ENCODE assay signal across 1 cellular context in the genomic region with DNA sequence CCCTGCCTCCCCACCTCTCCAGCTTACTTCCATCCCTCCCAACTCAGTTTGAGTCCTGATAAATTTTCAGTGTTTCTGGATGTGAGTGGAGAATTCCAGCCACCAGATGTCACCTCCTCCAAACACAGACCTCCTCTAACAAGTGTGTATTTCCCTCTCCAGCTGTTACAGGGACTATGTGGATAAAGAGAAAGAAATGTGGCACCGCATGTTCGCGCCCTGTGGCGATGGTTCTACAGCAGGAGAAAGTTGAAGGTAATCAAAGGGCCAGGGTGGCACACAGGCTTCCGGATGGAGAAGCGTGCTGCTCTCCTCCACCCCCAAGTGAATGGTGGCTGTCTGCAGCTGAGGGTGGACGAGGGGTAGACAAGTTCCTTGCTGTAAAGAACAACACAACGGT.
TF ChIP-seq lines count a peak whose summit lies in the region.

No MANE protein-coding gene starts in this region.

TF ChIP-seq in WTC11, 78 proteins besides CTCF, POLR2A, EP300 and RAD21 (continued from another document):
- no peak for TF ChIP-seq FOXK1 (CRISPR knock-in tag; IDR thresholded peaks at IDR 0.05)
- peak; percentile 49; the same call in 1 of the 2 replicates for TF ChIP-seq GABPB1 (CRISPR knock-in tag; IDR thresholded peaks at IDR 0.05)
- TF ChIP-seq PREB (CRISPR knock-in tag; IDR thresholded peaks at IDR 0.05; ENCODE audit: borderline replicate concordance): no peak
- no peak for TF ChIP-seq NFYB (CRISPR knock-in tag; conservative IDR thresholded peaks at IDR 0.05; ENCODE audit: low read depth)
- TF ChIP-seq, protein P1, sequence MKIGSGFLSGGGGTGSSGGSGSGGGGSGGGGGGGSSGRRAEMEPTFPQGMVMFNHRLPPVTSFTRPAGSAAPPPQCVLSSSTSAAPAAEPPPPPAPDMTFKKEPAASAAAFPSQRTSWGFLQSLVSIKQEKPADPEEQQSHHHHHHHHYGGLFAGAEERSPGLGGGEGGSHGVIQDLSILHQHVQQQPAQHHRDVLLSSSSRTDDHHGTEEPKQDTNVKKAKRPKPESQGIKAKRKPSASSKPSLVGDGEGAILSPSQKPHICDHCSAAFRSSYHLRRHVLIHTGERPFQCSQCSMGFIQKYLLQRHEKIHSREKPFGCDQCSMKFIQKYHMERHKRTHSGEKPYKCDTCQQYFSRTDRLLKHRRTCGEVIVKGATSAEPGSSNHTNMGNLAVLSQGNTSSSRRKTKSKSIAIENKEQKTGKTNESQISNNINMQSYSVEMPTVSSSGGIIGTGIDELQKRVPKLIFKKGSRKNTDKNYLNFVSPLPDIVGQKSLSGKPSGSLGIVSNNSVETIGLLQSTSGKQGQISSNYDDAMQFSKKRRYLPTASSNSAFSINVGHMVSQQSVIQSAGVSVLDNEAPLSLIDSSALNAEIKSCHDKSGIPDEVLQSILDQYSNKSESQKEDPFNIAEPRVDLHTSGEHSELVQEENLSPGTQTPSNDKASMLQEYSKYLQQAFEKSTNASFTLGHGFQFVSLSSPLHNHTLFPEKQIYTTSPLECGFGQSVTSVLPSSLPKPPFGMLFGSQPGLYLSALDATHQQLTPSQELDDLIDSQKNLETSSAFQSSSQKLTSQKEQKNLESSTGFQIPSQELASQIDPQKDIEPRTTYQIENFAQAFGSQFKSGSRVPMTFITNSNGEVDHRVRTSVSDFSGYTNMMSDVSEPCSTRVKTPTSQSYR (CRISPR knock-in tag; IDR thresholded peaks at IDR 0.05): no peak
- no peak for TF ChIP-seq ATF3 (CRISPR knock-in tag; conservative IDR thresholded peaks at IDR 0.05)
- TF ChIP-seq ATF1 (CRISPR knock-in tag; IDR thresholded peaks at IDR 0.05): no peak
- no peak for TF ChIP-seq TCF7 (CRISPR knock-in tag; IDR thresholded peaks at IDR 0.05; ENCODE audit: low read depth)
- TF ChIP-seq STAT6 (CRISPR knock-in tag; conservative IDR thresholded peaks at IDR 0.05; ENCODE audit: low read depth): no peak
- TF ChIP-seq, protein P2, sequence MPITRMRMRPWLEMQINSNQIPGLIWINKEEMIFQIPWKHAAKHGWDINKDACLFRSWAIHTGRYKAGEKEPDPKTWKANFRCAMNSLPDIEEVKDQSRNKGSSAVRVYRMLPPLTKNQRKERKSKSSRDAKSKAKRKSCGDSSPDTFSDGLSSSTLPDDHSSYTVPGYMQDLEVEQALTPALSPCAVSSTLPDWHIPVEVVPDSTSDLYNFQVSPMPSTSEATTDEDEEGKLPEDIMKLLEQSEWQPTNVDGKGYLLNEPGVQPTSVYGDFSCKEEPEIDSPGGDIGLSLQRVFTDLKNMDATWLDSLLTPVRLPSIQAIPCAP (CRISPR knock-in tag; IDR thresholded peaks at IDR 0.05): no peak
- no peak for TF ChIP-seq PRRX2 (CRISPR knock-in tag; IDR thresholded peaks at IDR 0.05)
- TF ChIP-seq, protein P3, sequence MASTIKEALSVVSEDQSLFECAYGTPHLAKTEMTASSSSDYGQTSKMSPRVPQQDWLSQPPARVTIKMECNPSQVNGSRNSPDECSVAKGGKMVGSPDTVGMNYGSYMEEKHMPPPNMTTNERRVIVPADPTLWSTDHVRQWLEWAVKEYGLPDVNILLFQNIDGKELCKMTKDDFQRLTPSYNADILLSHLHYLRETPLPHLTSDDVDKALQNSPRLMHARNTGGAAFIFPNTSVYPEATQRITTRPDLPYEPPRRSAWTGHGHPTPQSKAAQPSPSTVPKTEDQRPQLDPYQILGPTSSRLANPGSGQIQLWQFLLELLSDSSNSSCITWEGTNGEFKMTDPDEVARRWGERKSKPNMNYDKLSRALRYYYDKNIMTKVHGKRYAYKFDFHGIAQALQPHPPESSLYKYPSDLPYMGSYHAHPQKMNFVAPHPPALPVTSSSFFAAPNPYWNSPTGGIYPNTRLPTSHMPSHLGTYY (CRISPR knock-in tag; IDR thresholded peaks at IDR 0.05): no peak
- no peak for TF ChIP-seq ZBTB21 (CRISPR knock-in tag; IDR thresholded peaks at IDR 0.05; ENCODE audit: borderline replicate concordance)
- no peak for TF ChIP-seq ZNF671 (CRISPR knock-in tag; IDR thresholded peaks at IDR 0.05)
- no peak for TF ChIP-seq NFATC4 (CRISPR knock-in tag; IDR thresholded peaks at IDR 0.05)
- TF ChIP-seq TEAD4 (CRISPR knock-in tag; IDR thresholded peaks at IDR 0.05): peak; percentile 82
- TF ChIP-seq ZNF138 (CRISPR knock-in tag; conservative IDR thresholded peaks at IDR 0.05): no peak
- TF ChIP-seq CREM (CRISPR knock-in tag; IDR thresholded peaks at IDR 0.05): no peak
- TF ChIP-seq, protein P4, sequence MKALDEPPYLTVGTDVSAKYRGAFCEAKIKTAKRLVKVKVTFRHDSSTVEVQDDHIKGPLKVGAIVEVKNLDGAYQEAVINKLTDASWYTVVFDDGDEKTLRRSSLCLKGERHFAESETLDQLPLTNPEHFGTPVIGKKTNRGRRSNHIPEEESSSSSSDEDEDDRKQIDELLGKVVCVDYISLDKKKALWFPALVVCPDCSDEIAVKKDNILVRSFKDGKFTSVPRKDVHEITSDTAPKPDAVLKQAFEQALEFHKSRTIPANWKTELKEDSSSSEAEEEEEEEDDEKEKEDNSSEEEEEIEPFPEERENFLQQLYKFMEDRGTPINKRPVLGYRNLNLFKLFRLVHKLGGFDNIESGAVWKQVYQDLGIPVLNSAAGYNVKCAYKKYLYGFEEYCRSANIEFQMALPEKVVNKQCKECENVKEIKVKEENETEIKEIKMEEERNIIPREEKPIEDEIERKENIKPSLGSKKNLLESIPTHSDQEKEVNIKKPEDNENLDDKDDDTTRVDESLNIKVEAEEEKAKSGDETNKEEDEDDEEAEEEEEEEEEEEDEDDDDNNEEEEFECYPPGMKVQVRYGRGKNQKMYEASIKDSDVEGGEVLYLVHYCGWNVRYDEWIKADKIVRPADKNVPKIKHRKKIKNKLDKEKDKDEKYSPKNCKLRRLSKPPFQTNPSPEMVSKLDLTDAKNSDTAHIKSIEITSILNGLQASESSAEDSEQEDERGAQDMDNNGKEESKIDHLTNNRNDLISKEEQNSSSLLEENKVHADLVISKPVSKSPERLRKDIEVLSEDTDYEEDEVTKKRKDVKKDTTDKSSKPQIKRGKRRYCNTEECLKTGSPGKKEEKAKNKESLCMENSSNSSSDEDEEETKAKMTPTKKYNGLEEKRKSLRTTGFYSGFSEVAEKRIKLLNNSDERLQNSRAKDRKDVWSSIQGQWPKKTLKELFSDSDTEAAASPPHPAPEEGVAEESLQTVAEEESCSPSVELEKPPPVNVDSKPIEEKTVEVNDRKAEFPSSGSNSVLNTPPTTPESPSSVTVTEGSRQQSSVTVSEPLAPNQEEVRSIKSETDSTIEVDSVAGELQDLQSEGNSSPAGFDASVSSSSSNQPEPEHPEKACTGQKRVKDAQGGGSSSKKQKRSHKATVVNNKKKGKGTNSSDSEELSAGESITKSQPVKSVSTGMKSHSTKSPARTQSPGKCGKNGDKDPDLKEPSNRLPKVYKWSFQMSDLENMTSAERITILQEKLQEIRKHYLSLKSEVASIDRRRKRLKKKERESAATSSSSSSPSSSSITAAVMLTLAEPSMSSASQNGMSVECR (CRISPR knock-in tag; IDR thresholded peaks at IDR 0.05; ENCODE audit: borderline replicate concordance): no peak
- TF ChIP-seq JUN (CRISPR knock-in tag; IDR thresholded peaks at IDR 0.05): no peak
- no peak for TF ChIP-seq RELA (CRISPR knock-in tag; IDR thresholded peaks at IDR 0.05; ENCODE audit: borderline replicate concordance)
